24 cellular contexts compared by ENCODE assay signal in genomic region chr10:118917701-118918100, GRCh38.
"Had no signal": no experiment of that assay in that cellular context is flagged by ENCODE, and none has a peak within 500 bp of the region (broad histone marks: within the 10 kb centered on the region; RNA-seq: fewer than 3 reads in every experiment).

No MANE protein-coding gene starts in this region.

- H3K27me3 ChIP-seq: hepatocyte, right lobe of liver, transverse colon, upper lobe of right lung had no signal

- H3K27ac ChIP-seq: hepatocyte, left ventricle myocardium inferior, parathyroid adenoma, psoas muscle, right lobe of liver, transverse colon, upper lobe of right lung had no signal

- H3K27ac Mint-ChIP-seq: mesothelial cell of epicardium; naive B cell; natural killer cell; nephron progenitor cell; stimulated activated memory B cell treated with anti-CD40 and anti-IgM and Interleukin-4, amounts not matched to agents 10 μg/mL and 1 μg/mL and 100 μg/mL, for 72 hours; stimulated activated naive CD8-positive, alpha-beta T cell treated with anti-CD3 and anti-CD28 coated beads, Interleukin-15, amount 100 ng/mL, for 72 hours had no signal

- DNase-seq: islet precursor cell; left ventricle myocardium inferior; mesendoderm; naive B cell; natural killer cell; nephron progenitor cell; nucleus accumbens; psoas muscle; right lobe of liver; stimulated activated CD4-positive, alpha-beta T cell treated with anti-CD3 and anti-CD28 coated beads, Interleukin-1b, Interleukin-23, amount 100 ng/mL, for 48 hours; stimulated activated CD4-positive, alpha-beta T cell treated with anti-CD3 and anti-CD28 coated beads, Interleukin-2, amount 100 ng/mL, for 48 hours; stimulated activated CD4-positive, alpha-beta T cell treated with anti-CD3 and anti-CD28 coated beads, Interleukin-4, amount 100 ng/mL, for 4 hours; stimulated activated CD8-positive, alpha-beta memory T cell treated with anti-CD3 and anti-CD28 coated beads, Interleukin-4, amount 100 ng/mL, for 48 hours; stimulated activated naive CD4-positive, alpha-beta T cell treated with Interleukin-2 at 50 U/mL for 16 hours; stimulated activated naive CD8-positive, alpha-beta T cell treated with anti-CD3 and anti-CD28 coated beads, Interleukin-15, amount 100 ng/mL, for 72 hours; substantia nigra; transverse colon; upper lobe of right lung had no signal

- H3K4me1 Mint-ChIP-seq: naive B cell; natural killer cell; stimulated activated memory B cell treated with anti-CD40 and anti-IgM and Interleukin-4, amounts not matched to agents 10 μg/mL and 1 μg/mL and 100 μg/mL, for 72 hours; stimulated activated naive CD8-positive, alpha-beta T cell treated with anti-CD3 and anti-CD28 coated beads, Interleukin-15, amount 100 ng/mL, for 72 hours had no signal

- H3K36me3 ChIP-seq: left ventricle myocardium inferior, right lobe of liver, transverse colon, upper lobe of right lung had no signal

- H3K4me1 ChIP-seq: parathyroid adenoma, psoas muscle, right lobe of liver, upper lobe of right lung had no signal

- H3K9me3 ChIP-seq: left ventricle myocardium inferior, psoas muscle, right lobe of liver, transverse colon, upper lobe of right lung had no signal

- H3K9ac ChIP-seq: parathyroid adenoma had no signal

- H3K4me2 ChIP-seq: hepatocyte, smooth muscle cell had no signal

- H3K79me2 ChIP-seq: hepatocyte, parathyroid adenoma had no signal

- H3K9me3 Mint-ChIP-seq: mesothelial cell of epicardium; natural killer cell; nephron progenitor cell; stimulated activated memory B cell treated with anti-CD40 and anti-IgM and Interleukin-4, amounts not matched to agents 10 μg/mL and 1 μg/mL and 100 μg/mL, for 72 hours; stimulated activated naive CD8-positive, alpha-beta T cell treated with anti-CD3 and anti-CD28 coated beads, Interleukin-15, amount 100 ng/mL, for 72 hours had no signal

- H3K4me3 Mint-ChIP-seq: mesothelial cell of epicardium; naive B cell; natural killer cell; nephron progenitor cell; stimulated activated memory B cell treated with anti-CD40 and anti-IgM and Interleukin-4, amounts not matched to agents 10 μg/mL and 1 μg/mL and 100 μg/mL, for 72 hours; stimulated activated naive CD8-positive, alpha-beta T cell treated with anti-CD3 and anti-CD28 coated beads, Interleukin-15, amount 100 ng/mL, for 72 hours had no signal

- H2AFZ ChIP-seq: hepatocyte, parathyroid adenoma had no signal

- H3K4me3 ChIP-seq: hepatocyte, left ventricle myocardium inferior, lung, psoas muscle, right lobe of liver, smooth muscle cell, transverse colon, upper lobe of right lung had no signal

- H3K36me3 Mint-ChIP-seq: mesothelial cell of epicardium; naive B cell; natural killer cell; stimulated activated memory B cell treated with anti-CD40 and anti-IgM and Interleukin-4, amounts not matched to agents 10 μg/mL and 1 μg/mL and 100 μg/mL, for 72 hours had no signal
